Comparison of ENCODE assay signal across 16 cellular contexts in genomic region chr7:47596502-47597202, GRCh38. TPM values are rescaled to one million over a fixed set of nuclear protein-coding genes. Genes with fewer than 3 reads are reported as not detected.
DNase-seq lines count a peak whose midpoint lies in the region; ATAC-seq and TF ChIP-seq lines count a peak whose summit lies in the region.
"Had no signal": no experiment of that assay in that cellular context is flagged by ENCODE, and none has a peak within 500 bp of the region (broad histone marks: within the 10 kb centered on the region; RNA-seq: fewer than 3 reads in every experiment).

No MANE protein-coding gene starts in this region.

- peaks cover 35% of the 10 kb centered on the region for H3K4me1 Mint-ChIP-seq in Calu3 (ENCODE audit: low read depth, unreplicated experiment)

- intact Hi-C loops in Calu3 (cut with micrococcal nuclease; ENCODE audit: unreplicated experiment) = no loop called here

- BruUV-seq in Calu3 (replicated peaks; lab: Mats Ljungman, UMichigan) = no TSS peak

- ATAC-seq in esophagus mucosa (peak; percentile 22), HG03039 (IDR thresholded peaks at IDR 0.05; ENCODE audit: unreplicated experiment) (no peak), HG02678 (IDR thresholded peaks at IDR 0.05; ENCODE audit: unreplicated experiment) (no peak), HG03442 (IDR thresholded peaks at IDR 0.05; ENCODE audit: unreplicated experiment) (no peak)
- ATAC-seq: stimulated activated naive CD8-positive, alpha-beta T cell treated with anti-CD3 and anti-CD28 coated beads, Interleukin-15, amount 100 ng/mL, for 72 hours had no signal

- H3K4me3 Mint-ChIP-seq in Calu3 (ENCODE audit: low read depth, unreplicated experiment) = no peak overlapping the region
- H3K4me3 Mint-ChIP-seq: activated T-cell treated with anti-CD3 and anti-CD28 coated beads, Interleukin-2, amount 50 U/mL, for 24 hours; stimulated activated naive CD8-positive, alpha-beta T cell treated with anti-CD3 and anti-CD28 coated beads, Interleukin-15, amount 100 ng/mL, for 72 hours had no signal

- peaks cover 26% of the 10 kb centered on the region for H3K36me3 Mint-ChIP-seq in Calu3 (ENCODE audit: insufficient read depth, unreplicated experiment)

- no peak overlapping the region for H3K27ac Mint-ChIP-seq in Calu3 (ENCODE audit: unreplicated experiment)
- H3K27ac Mint-ChIP-seq: activated T-cell treated with anti-CD3 and anti-CD28 coated beads, Interleukin-2, amount 50 U/mL, for 24 hours; stimulated activated naive CD8-positive, alpha-beta T cell treated with anti-CD3 and anti-CD28 coated beads, Interleukin-15, amount 100 ng/mL, for 72 hours had no signal

- no peaks in the 10 kb centered on the region for H3K27me3 Mint-ChIP-seq in Calu3 (ENCODE audit: unreplicated experiment)
- H3K27me3 Mint-ChIP-seq: stimulated activated naive CD8-positive, alpha-beta T cell treated with anti-CD3 and anti-CD28 coated beads, Interleukin-15, amount 100 ng/mL, for 72 hours had no signal

- H3K9me3 Mint-ChIP-seq in Calu3 (ENCODE audit: low read depth, unreplicated experiment) = peaks cover 16% of the 10 kb centered on the region

- no peak overlapping the region for H3K4me3 ChIP-seq in MG63
- H3K4me3 ChIP-seq: ascending aorta, prostate gland had no signal

- no peaks in the 10 kb centered on the region for H3K27me3 ChIP-seq in MG63
- H3K27me3 ChIP-seq: ascending aorta had no signal

- no peaks in the 10 kb centered on the region for H3K36me3 ChIP-seq in MG63
- H3K36me3 ChIP-seq: ascending aorta, prostate gland had no signal

- H3K9me3 ChIP-seq in MG63 = no peaks in the 10 kb centered on the region

- peak; percentile 64 for DNase-seq in Calu3
- DNase-seq in MG63 = peak; percentile 94
- peak; percentile 51 for DNase-seq in pons (ENCODE audit: low spot score)
- DNase-seq in epidermal melanocyte (ENCODE audit: insufficient read length, low spot score) = no peak
- DNase-seq: activated CD4-positive, alpha-beta T cell treated with anti-CD3 and anti-CD28 coated beads for 1 hour; activated T-cell treated with anti-CD3 and anti-CD28 coated beads, Interleukin-2, amount 50 U/mL, for 24 hours; NCI-H1105; stimulated activated CD4-positive, alpha-beta T cell treated with anti-CD3 and anti-CD28 coated beads, Interleukin-4, amount 100 ng/mL, for 4 hours; stimulated activated naive CD8-positive, alpha-beta T cell treated with anti-CD3 and anti-CD28 coated beads, Interleukin-15, amount 100 ng/mL, for 72 hours; SW 1271 had no signal

- CTCF ChIA-PET in Calu3 (lab: Charles Lee) = interaction anchor here (0.9 kb wide), 1 partner anchor 35 kb away, joined by 3 read pairs; no protein-coding TSS in a partner anchor

- TF ChIP-seq CTCF in Calu3 (IDR thresholded peaks at IDR 0.05; ENCODE audit: unreplicated experiment) = no peak

RNA-seq across cellular contexts. Expression of gene TNS3, which starts 14.7 kb away (rescaled TPM):
- total RNA-seq in Calu3 (2022) (102 and 135 TPM in 2 replicates), esophagus mucosa (4.6 TPM)
- total RNA-seq in MG63 (2014; rRNA removed; shearing (Covaris generic); ENCODE audit: low replicate concordance) = 27.6 and 43.1 TPM in 2 replicates
